In the genomic region with DNA sequence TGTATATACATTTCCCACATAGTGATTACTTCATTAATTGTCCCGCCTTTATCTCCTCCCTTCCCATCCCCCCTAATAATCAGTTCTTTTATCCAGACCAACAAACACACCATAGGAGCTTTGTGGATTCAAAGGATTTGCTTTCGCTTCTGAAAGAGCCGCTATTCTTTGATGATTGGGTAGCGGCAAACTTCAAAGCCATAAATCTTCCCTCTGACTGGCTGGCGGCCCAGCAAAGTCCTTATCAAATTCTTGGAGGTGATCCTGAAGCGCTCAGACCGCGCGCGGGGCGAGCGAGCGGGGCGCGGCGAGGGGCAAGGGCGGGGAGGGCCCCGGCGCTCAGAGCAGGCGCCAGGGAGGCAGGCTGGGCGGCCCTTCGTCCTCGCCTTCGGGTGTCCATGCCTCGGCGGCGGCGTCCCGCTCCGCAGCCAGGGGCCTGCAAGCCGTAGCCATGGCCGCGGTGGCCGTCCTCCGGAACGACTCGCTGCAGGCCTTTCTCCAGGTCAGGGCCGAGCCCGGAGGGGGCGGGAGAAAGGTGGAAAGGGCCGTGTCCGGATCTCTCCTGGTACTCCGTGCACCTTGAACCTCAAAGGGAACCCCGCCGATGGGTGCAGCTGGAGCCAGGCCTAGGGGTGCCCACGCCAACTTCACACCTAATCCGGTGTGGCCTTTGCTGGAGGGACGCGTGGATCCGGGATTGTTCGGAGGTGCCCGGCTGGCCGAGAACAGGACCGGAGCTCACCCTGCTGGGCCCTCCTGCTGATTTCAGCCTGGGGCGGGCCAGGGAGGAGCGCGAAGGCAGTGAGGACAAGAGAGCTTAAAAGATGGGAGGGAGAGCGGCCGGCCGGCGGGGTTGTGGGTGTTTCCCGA, we compare ENCODE assay signal across 8 cellular contexts. TPM values are rescaled to one million over a fixed set of nuclear protein-coding genes. Genes with fewer than 3 reads are reported as not detected.
DNase-seq lines count a peak whose midpoint lies in the region; ATAC-seq and TF ChIP-seq lines count a peak whose summit lies in the region.

A gene (plus strand): TSS at position 276 of the 870 bp plus-strand sequence. CDS start 176 bp downstream, at position 452.

- H3K18ac ChIP-seq in H9 (ENCODE audit: insufficient read length, low read depth, low read length): no peak within 1 kb of the TSS

- H3K4me1 ChIP-seq in H9 (ENCODE audit: insufficient read depth, low read length) (no peaks in the 10 kb centered on the region; the same call in 1 of the 2 replicates), Panc1 (ENCODE audit: control insufficient read depth, insufficient read depth, low read length) (peaks cover 12% of the 10 kb centered on the region), body of pancreas (peaks cover 54% of the 10 kb centered on the region), iPS-15b (ENCODE audit: control insufficient read depth, insufficient read depth, low read length) (peaks cover 8% of the 10 kb centered on the region), gastrocnemius medialis (peaks cover 4 to 16% of the 10 kb centered on the region in 2 donors), SJCRH30 (0 out of 2 replicates have a peak, but pooled peaks cover 5% of the 10 kb centered on the region)

- H3T11ph ChIP-seq in H9 (ENCODE audit: low read length): no peak within 1 kb of the TSS

- no peak within 1 kb of the TSS for H4K8ac ChIP-seq in H9 (replicated peaks; ENCODE audit: insufficient read length, low read depth, low read length)

- H4K5ac ChIP-seq in H9 (ENCODE audit: insufficient read length, low read depth, low read length): no peak within 1 kb of the TSS

- peaks cover 2 to 17% of the 10 kb centered on the region in 2 experiments; a peak in 3 of 5 replicates for H3K9me3 Mint-ChIP-seq in H9

- H3K9me3 ChIP-seq in H9 (ENCODE audit: control insufficient read depth, low read depth, low read length) (no peaks in the 10 kb centered on the region), Panc1 (ENCODE audit: control insufficient read depth, insufficient read depth, low read depth, low read length) (no peaks in the 10 kb centered on the region), body of pancreas (no peaks in the 10 kb centered on the region), iPS-15b (ENCODE audit: control insufficient read depth, insufficient read depth, low read length) (no peaks in the 10 kb centered on the region), gastrocnemius medialis (no peaks in the 10 kb centered on the region), SJCRH30 (replicated peaks) (no peaks in the 10 kb centered on the region)

- no peak within 1 kb of the TSS for H2AFZ ChIP-seq in H9 (ENCODE audit: low read length)

- no peak within 1 kb of the TSS; a peak in 1 of 7 replicates for H3K27ac Mint-ChIP-seq in H9

- TF ChIP-seq CTCF in AG09309 (IDR thresholded peaks at IDR 0.05; ENCODE audit: control insufficient read depth, insufficient read depth, low read depth, low read length, missing control alignments) (no peak), H9 (conservative IDR thresholded peaks at IDR 0.05) (no peak), Panc1 (IDR thresholded peaks at IDR 0.05) (no peak; the same call in 1 of the 2 replicates), body of pancreas (IDR thresholded peaks at IDR 0.05) (peak in 1 of 7 experiments; percentile 20), gastrocnemius medialis (IDR thresholded peaks at IDR 0.05 in 4 of 5, conservative IDR thresholded peaks at IDR 0.05 in 1 of 5) (no peak)

- H3K9ac ChIP-seq in H9 (ENCODE audit: extremely low read depth, insufficient read length, low read length): no peak within 1 kb of the TSS
- no peak within 1 kb of the TSS for H3K9ac ChIP-seq in iPS-15b (ENCODE audit: low read depth, low read length)

- no peak within 1 kb of the TSS for H3K23ac ChIP-seq in H9 (ENCODE audit: insufficient read length, low read depth, low read length)

- whole genome bisulfite sequencing in H9 (ENCODE audit: extremely low coverage, insufficient read length, low lambda C conversion rate): no CpG with 5 or more reads among the region's 62 CpGs
- WGBS in body of pancreas, 2 donors: 1% methylated on average over 25 to 62 of the region's 62 CpGs

- no peak within 1 kb of the TSS for H3K56ac ChIP-seq in H9 (ENCODE audit: insufficient read length, low read depth, low read length)

- H3K27me3 ChIP-seq in H9 (ENCODE audit: insufficient read depth, low read length) (peaks cover 70% of the 10 kb centered on the region), Panc1 (ENCODE audit: control insufficient read depth, insufficient read depth, low read length) (peaks cover 13% of the 10 kb centered on the region), body of pancreas (peaks cover 0 to 19% of the 10 kb centered on the region in 2 donors), iPS-15b (ENCODE audit: control insufficient read depth, insufficient read depth, low read length) (peaks cover 88% of the 10 kb centered on the region), gastrocnemius medialis (peaks cover 82 to 94% (median 86%) of the 10 kb centered on the region in 3 donors), SJCRH30 (no peaks in the 10 kb centered on the region)

- no peaks in the 10 kb centered on the region for H4K20me1 ChIP-seq in H9 (ENCODE audit: control insufficient read depth, insufficient read depth, insufficient read length)

- no peak within 1 kb of the TSS for H2BK12ac ChIP-seq in H9 (ENCODE audit: insufficient read length, low read depth, low read length)

- no peak within 1 kb of the TSS for H2BK120ac ChIP-seq in H9 (ENCODE audit: low read depth, low read length, poor library complexity, severe bottlenecking)

- no peaks in the 10 kb centered on the region; the same call in 1 of the 2 replicates for H3K36me3 ChIP-seq in Panc1 (ENCODE audit: control insufficient read depth, insufficient read depth, low read length)
- H3K36me3 ChIP-seq in body of pancreas (replicated peaks in 1 of 2; ENCODE audit: insufficient read depth in 1 of 2, low read depth in 2 of 2): no peaks in the 10 kb centered on the region
- H3K36me3 ChIP-seq in iPS-15b (ENCODE audit: control insufficient read depth, insufficient read depth, low read length): no peaks in the 10 kb centered on the region
- no peaks in the 10 kb centered on the region for H3K36me3 ChIP-seq in gastrocnemius medialis
- no peaks in the 10 kb centered on the region for H3K36me3 ChIP-seq in SJCRH30

- no peak within 1 kb of the TSS for H4K91ac ChIP-seq in H9 (ENCODE audit: insufficient read length, low read depth, low read length)

- in situ Hi-C loops in Panc1 (cut with HindIII; ENCODE audit: low pct_unique_long_range_greater_than_20kb, low sequenced_read_pairs): no loop called here
- in situ Hi-C loops in gastrocnemius medialis (cut with MboI; ENCODE audit: low sequenced_read_pairs in 4 of 4): no loop called here

- CTCF ChIA-PET in Panc1 (lab: Charles Lee): interaction anchor here (0.6 kb wide), 1 partner anchor 814 kb away, joined by 3 read pairs; no protein-coding TSS in a partner anchor

- peak within 1 kb of the TSS; percentile 15 for H3K4me3 ChIP-seq in AG09309 (ENCODE audit: control insufficient read depth, low read depth, low read length)
- H3K4me3 ChIP-seq in Panc1 (ENCODE audit: low read depth in 2 of 2, low read length in 2 of 2): peak within 1 kb of the TSS; percentile 46 to 51
- peak within 1 kb of the TSS in 1 of 2 donors; percentile 40 for H3K4me3 ChIP-seq in body of pancreas
- peak within 1 kb of the TSS; percentile 66 for H3K4me3 ChIP-seq in iPS-15b (ENCODE audit: low read depth, low read length)
- H3K4me3 ChIP-seq in gastrocnemius medialis: peak within 1 kb of the TSS; percentile 44 to 63 (median 58)
- no peak within 1 kb of the TSS for H3K4me3 ChIP-seq in SJCRH30

- no peak within 1 kb of the TSS for H2AK5ac ChIP-seq in H9 (ENCODE audit: insufficient read length, low read length)

- peak; percentile 71 for ATAC-seq in Panc1
- peak; percentile 77 for ATAC-seq in body of pancreas
- peak in 1 of 2 donors; percentile 14 for ATAC-seq in gastrocnemius medialis

- peak within 1 kb of the TSS; percentile 58 for H3K4me2 ChIP-seq in H9 (ENCODE audit: insufficient read depth, insufficient read length, low read length)

- no peak within 1 kb of the TSS for H2BK15ac ChIP-seq in H9 (ENCODE audit: low read depth, low read length)

- BruUV-seq in Panc1 (replicated peaks; lab: Mats Ljungman, UMichigan): no TSS peak

- H2BK5ac ChIP-seq in H9 (ENCODE audit: insufficient read length, low read length): no peak within 1 kb of the TSS

- DNase-seq in AG09309 (ENCODE audit: low read depth) (no peak), H9 (peak; percentile 85), Panc1 (ENCODE audit: low read depth, low spot score) (no peak), body of pancreas (peak; percentile 66 to 86 (median 82)), gastrocnemius medialis (no peak), T-helper 9 cell (no peak), SJCRH30 (no peak)

- intact Hi-C loops in Panc1 (cut with micrococcal nuclease; ENCODE audit: unreplicated experiment) (loop anchor here (10.0 kb wide), 1 partner anchor 100 kb away; a partner anchor contains a TSS), body of pancreas (cut with DNase I) (no loop called here), gastrocnemius medialis (cut with DNase I; ENCODE audit: low total_unique reads) (loop anchor here (5.0 to 10.0 kb wide), 2 partner anchors 100 to 228 kb away; a partner anchor contains a TSS)

- POLR2A ChIA-PET in Panc1 (lab: Charles Lee): no interaction called here

- peak within 1 kb of the TSS; percentile 53 to 81 for H3K4me3 Mint-ChIP-seq in H9

- H3K36me3 Mint-ChIP-seq in H9 (ENCODE audit: insufficient read depth in 1 of 3, low read depth in 3 of 3): peaks cover 0 to under 1% (median 0%) of the 10 kb centered on the region in 3 experiments; a peak in 2 of 7 replicates

- no peak within 1 kb of the TSS for H2BK20ac ChIP-seq in H9 (ENCODE audit: low read depth, low read length, poor library complexity, severe bottlenecking)

- H3K79me1 ChIP-seq in H9 (ENCODE audit: insufficient read depth, low read depth, low read length, poor library complexity, severe bottlenecking): no peaks in the 10 kb centered on the region

- H3K4me1 Mint-ChIP-seq in H9: peaks cover 44 to 49% of the 10 kb centered on the region in 2 experiments

- H3K4ac ChIP-seq in H9 (ENCODE audit: low read depth, low read length): no peak within 1 kb of the TSS

- peaks cover 98% of the 10 kb centered on the region for H3K27me3 Mint-ChIP-seq in H9 (ENCODE audit: low read depth)

- no peaks in the 10 kb centered on the region for H3K79me2 ChIP-seq in H9 (ENCODE audit: insufficient read depth, low read length)

- no peak within 1 kb of the TSS for H3K27ac ChIP-seq in H9 (ENCODE audit: insufficient read length, low read depth, low read length)
- H3K27ac ChIP-seq in Panc1 (ENCODE audit: low read length): no peak within 1 kb of the TSS
- H3K27ac ChIP-seq in body of pancreas: peak within 1 kb of the TSS in 3 of 4 donors; percentile 8 to 58 (median 20)
- H3K27ac ChIP-seq in gastrocnemius medialis: no peak within 1 kb of the TSS
- no peak within 1 kb of the TSS for H3K27ac ChIP-seq in SJCRH30

- TF ChIP-seq POLR2A in body of pancreas (IDR thresholded peaks at IDR 0.05) (no peak), gastrocnemius medialis (IDR thresholded peaks at IDR 0.05) (no peak)

- H3K14ac ChIP-seq in H9 (ENCODE audit: insufficient read depth, low read length): 0 out of 2 replicates have a peak within 1 kb of the TSS, but pooled peaks have one; percentile 34

- peaks cover 10% of the 10 kb centered on the region for H3K23me2 ChIP-seq in H9 (ENCODE audit: insufficient read length, low read depth, low read length, poor library complexity, severe bottlenecking)

RNA-seq across cellular contexts. Expression of the gene that starts here (rescaled TPM):
- total RNA-seq in H9 (2021) (1.7 and 2.2 TPM in 2 replicates), Panc1 (2021; ENCODE audit: unreplicated experiment) (0.64 TPM), body of pancreas (under 1 TPM in 1 of 2 donors, not detected in 1; 0.78 TPM), gastrocnemius medialis (under 1 TPM in 3 of 4 donors, not detected in 1; 0.29 to 0.44 (median 0.39) TPM)
- 0.62 TPM for polyA plus RNA-seq in Panc1 (2012; ENCODE audit: insufficient read length)
- 0.10 TPM in 1 of 2 replicates, not detected in the other for total RNA-seq in SJCRH30 (2014; rRNA removed; shearing (Covaris generic))

Comparison
In these comparisons a context has a peak if more than half of its experiments do, and no peak if none do; other contexts are left out.
1. Peak in ATAC-seq and H3K4me3 ChIP-seq in Panc1; RNA of the gene not detected or under 1 TPM.
2. Peak in DNase-seq, ATAC-seq and H3K27ac ChIP-seq in body of pancreas; RNA of the gene not detected or under 1 TPM.